ENCODE assay signal across 7 cellular contexts in the genomic region with DNA sequence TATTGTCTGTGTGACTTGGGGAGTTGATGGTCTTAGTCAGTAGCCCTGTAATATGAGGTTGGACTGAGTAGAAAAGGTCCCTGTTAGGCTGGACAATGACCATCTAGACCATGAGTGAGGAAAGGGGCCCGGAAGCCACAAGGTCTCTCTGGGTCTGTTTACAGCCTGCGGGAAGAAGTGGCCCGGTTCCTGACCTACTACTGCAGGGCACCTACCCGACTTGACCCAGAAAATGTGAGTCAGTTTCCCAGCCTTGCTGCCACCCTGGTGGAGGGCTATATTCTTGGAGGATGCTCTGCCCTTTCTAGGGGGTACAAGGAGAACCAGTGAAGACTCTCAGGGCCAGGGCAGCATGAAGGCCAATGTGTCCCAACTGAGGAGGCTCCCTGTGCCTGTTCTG. TPM values are rescaled to one million over a fixed set of nuclear protein-coding genes. Genes with fewer than 3 reads are reported as not detected.
"Had no signal": no experiment of that assay in that cellular context is flagged by ENCODE, and none has a peak within 500 bp of the region (broad histone marks: within the 10 kb centered on the region; RNA-seq: fewer than 3 reads in every experiment).

No MANE protein-coding gene starts in this region.

- H2AFZ ChIP-seq: GM23338 had no signal

- H3K27ac Mint-ChIP-seq: GM23338, H9 had no signal

- H3K4me3 Mint-ChIP-seq: GM23338, H9 had no signal

- H3K9me3 Mint-ChIP-seq: GM23338 had no signal

- H3K4me3 ChIP-seq: GM23338, K562 had no signal

- H3K4me2 ChIP-seq: GM23338 had no signal

- ATAC-seq: GM23338, K562 had no signal

- DNase-seq: H9, HCEC 1CT, IMR-90 had no signal

- H3K4me1 Mint-ChIP-seq: GM23338, H9 had no signal

RNA-seq across cellular contexts. Expression of a gene that starts 3.4 kb away (rescaled TPM):
- total RNA-seq: GM23338, H1, H9, HT-29, IMR-90, K562 had no signal
- polyA plus RNA-seq: GM23338, H1, IMR-90, K562 had no signal
